1 cellular context compared by ENCODE assay signal in genomic region chr1:37946703-37947360, GRCh38.
A peak's percentile ranks its signal among the peaks of the same experiment; 100 is the strongest.
TF ChIP-seq lines count a peak whose summit lies in the region.

TSS of gene INPP5B (minus strand) at chr1:37947053. CDS start at chr1:37946308, 745 bp downstream.

TF ChIP-seq in GM12878, 131 proteins besides CTCF, POLR2A, EP300 and RAD21 (continued from another document):
- TF ChIP-seq SKIL (IDR thresholded peaks at IDR 0.05; ENCODE audit: low read depth, poor library complexity, severe bottlenecking): peak; percentile 46
- peak; percentile 83; the same call in 1 of the 2 replicates for TF ChIP-seq PAX5 (IDR thresholded peaks at IDR 0.05; ENCODE audit: borderline replicate concordance, low read depth, low read length)
- TF ChIP-seq PKNOX1 (IDR thresholded peaks at IDR 0.05): peak; percentile 71
- no peak for TF ChIP-seq NR2C2 (IDR thresholded peaks at IDR 0.05; ENCODE audit: borderline replicate concordance, control insufficient read depth, insufficient read length, low read depth)
- TF ChIP-seq TARDBP (IDR thresholded peaks at IDR 0.05; ENCODE audit: borderline replicate concordance): 0 out of 2 replicates have a peak, but pooled peaks have one; percentile 69
- TF ChIP-seq ZNF384 (IDR thresholded peaks at IDR 0.05; ENCODE audit: borderline replicate concordance, low read depth, low read length): no peak
- no peak for TF ChIP-seq SMC3 (IDR thresholded peaks at IDR 0.05; ENCODE audit: borderline replicate concordance, low read length)
- TF ChIP-seq ZZZ3 (IDR thresholded peaks at IDR 0.05; ENCODE audit: control insufficient read depth, insufficient read length, low read depth): no peak
- no peak for TF ChIP-seq POLR2AphosphoS2 (IDR thresholded peaks at IDR 0.05; ENCODE audit: low read depth, low read length)
- peak; percentile 58; the same call in 1 of the 2 replicates for TF ChIP-seq NR2C1 (IDR thresholded peaks at IDR 0.05)
- TF ChIP-seq FOXK2 (IDR thresholded peaks at IDR 0.05): no peak
- peak; percentile 93 for TF ChIP-seq HCFC1 (IDR thresholded peaks at IDR 0.05; ENCODE audit: low read length)
- TF ChIP-seq NRF1 (conservative IDR thresholded peaks at IDR 0.05; ENCODE audit: low read depth, low read length): no peak
- no peak for TF ChIP-seq RCOR1 (conservative IDR thresholded peaks at IDR 0.05; ENCODE audit: low read depth, low read length)
- TF ChIP-seq JUNB (IDR thresholded peaks at IDR 0.05): no peak
- no peak for TF ChIP-seq BMI1 (IDR thresholded peaks at IDR 0.05; ENCODE audit: borderline replicate concordance)
- TF ChIP-seq MTA3 (IDR thresholded peaks at IDR 0.05; ENCODE audit: borderline replicate concordance, low read length): no peak
- no peak for TF ChIP-seq E2F4 (IDR thresholded peaks at IDR 0.05; ENCODE audit: low read depth, low read length)
- peak; percentile 32; the same call in 1 of the 2 replicates for TF ChIP-seq NR2F1 (conservative IDR thresholded peaks at IDR 0.05)
